In the genomic region with DNA sequence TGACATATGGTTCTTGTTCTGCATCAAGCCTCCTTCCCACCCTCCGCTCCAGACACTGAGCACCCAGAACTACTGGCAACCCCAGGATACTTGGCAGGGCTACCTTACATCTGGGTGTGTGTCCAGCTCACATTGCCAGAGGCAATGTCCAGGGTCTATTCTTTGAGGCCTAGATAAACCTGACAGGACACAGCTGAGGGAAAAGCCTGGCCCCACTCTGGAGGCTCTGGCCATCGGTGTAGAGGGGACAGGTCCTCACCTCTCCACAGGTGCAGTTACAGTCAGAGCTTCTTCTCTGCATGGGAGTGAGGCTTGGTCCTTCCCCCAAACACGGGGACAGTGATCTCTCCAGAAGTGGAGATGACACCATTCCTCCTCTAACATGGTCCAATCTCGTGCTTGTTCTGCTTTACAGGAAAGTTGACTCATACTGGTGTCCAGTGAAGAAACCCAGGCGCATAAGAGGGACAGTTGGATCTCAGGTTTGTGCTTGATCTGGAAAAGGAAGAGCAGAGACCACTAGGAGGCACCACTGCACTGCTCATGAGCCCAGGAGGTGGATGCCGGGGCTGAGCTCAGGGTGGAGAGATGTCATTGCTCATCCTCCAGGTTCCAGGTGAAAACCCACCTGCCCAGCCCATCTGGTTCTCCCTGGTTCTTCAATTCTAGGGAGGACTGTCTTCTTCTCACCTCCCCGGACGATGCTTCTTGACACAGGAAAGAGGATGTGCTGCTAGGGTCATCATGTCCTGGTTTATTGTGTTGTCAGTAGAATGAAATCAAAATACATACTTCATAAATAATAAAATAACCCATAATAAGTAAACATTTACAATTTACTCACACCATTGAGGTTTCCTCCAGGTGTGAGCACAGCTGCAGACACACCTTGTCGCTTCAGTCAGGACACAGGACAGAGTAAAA, we compare ENCODE assay signal across 8 cellular contexts. TPM values are rescaled to one million over a fixed set of nuclear protein-coding genes. Genes with fewer than 3 reads are reported as not detected.
A peak's percentile ranks its signal among the peaks of the same experiment; 100 is the strongest.
DNase-seq lines count a peak whose midpoint lies in the region; ATAC-seq and TF ChIP-seq lines count a peak whose summit lies in the region.

No MANE protein-coding gene starts in this region.

- CTCF ChIA-PET in SK-N-SH (lab: Yijun Ruan, JAX), result interaction anchor here (0.5 to 3.2 kb wide), 27 partner anchors 11 to 393 kb away, joined by 3 to 22 read pairs (median 4); no protein-coding TSS in a partner anchor
- CTCF ChIA-PET in activated naive CD4-positive, alpha-beta T cell treated with anti-CD3 and anti-CD28 coated beads, Interleukin-2, amount 10 ng/mL, durations not matched to agents 7 days and 5 days (lab: Charles Lee), result interaction anchor here (0.6 to 5.8 kb wide), 23 partner anchors 10 to 110 kb away, joined by 3 to 59 read pairs (median 5); no protein-coding TSS in a partner anchor

- no peaks in the 10 kb centered on the region for H3K79me2 ChIP-seq in SK-N-SH (ENCODE audit: insufficient read depth)

- no peak overlapping the region for H3K27ac Mint-ChIP-seq in activated naive CD4-positive, alpha-beta T cell treated with anti-CD3 and anti-CD28 coated beads, Interleukin-2, amount 10 ng/mL, durations not matched to agents 7 days and 5 days

- H3K9ac ChIP-seq in SK-N-SH, result no peak overlapping the region

- H3K4me3 Mint-ChIP-seq in activated naive CD4-positive, alpha-beta T cell treated with anti-CD3 and anti-CD28 coated beads, Interleukin-2, amount 10 ng/mL, durations not matched to agents 7 days and 5 days, result no peak overlapping the region

- H3F3A ChIP-seq in SK-N-SH (replicated peaks; ENCODE audit: insufficient read depth), result no peaks in the 10 kb centered on the region

- H3K36me3 ChIP-seq in SK-N-SH (replicated peaks in 1 of 2; ENCODE audit: control insufficient read depth in 1 of 2, insufficient read depth in 2 of 2, low read length in 1 of 2) (no peaks in the 10 kb centered on the region), psoas muscle (ENCODE audit: insufficient read depth in 1 of 2, low read depth in 1 of 2) (no peaks in the 10 kb centered on the region)

- no peak overlapping the region for H2AFZ ChIP-seq in SK-N-SH (ENCODE audit: low read depth)

- H3K27me3 Mint-ChIP-seq in activated naive CD4-positive, alpha-beta T cell treated with anti-CD3 and anti-CD28 coated beads, Interleukin-2, amount 10 ng/mL, durations not matched to agents 7 days and 5 days, result no peaks in the 10 kb centered on the region

- H4K20me1 ChIP-seq in SK-N-SH (ENCODE audit: insufficient read depth), result no peaks in the 10 kb centered on the region

- peak; percentile 82 for TF ChIP-seq RAD21 in SK-N-SH (IDR thresholded peaks at IDR 0.05; ENCODE audit: low read length)

- peaks cover 2% of the 10 kb centered on the region; the same call in 1 of the 2 replicates for H3K27me3 ChIP-seq in SK-N-SH (ENCODE audit: insufficient read depth)
- H3K27me3 ChIP-seq in psoas muscle (ENCODE audit: insufficient read depth in 3 of 3, low read length in 2 of 3), result no peaks in the 10 kb centered on the region

- DNase-seq in Daoy (ENCODE audit: low read depth) (peak; percentile 69), HT-29 (ENCODE audit: low spot score) (peak; percentile 80), SK-N-SH (peak; percentile 64), Right ventricle myocardium inferior (ENCODE audit: missing footprints) (no peak), psoas muscle (peak; percentile 53 to 65)
- DNase-seq in activated naive CD4-positive, alpha-beta T cell treated with anti-CD3 and anti-CD28 coated beads, Interleukin-2, amount 10 ng/mL, durations not matched to agents 7 days and 5 days, result peak; percentile 85

- H3K4me3 ChIP-seq in SK-N-SH (ENCODE audit: low read depth in 2 of 2, low read length in 1 of 2) (no peak overlapping the region; a peak in 1 of 4 replicates), psoas muscle (no peak overlapping the region)

- intact Hi-C loops in Right ventricle myocardium inferior (cut with DNase I), result loop anchor here (1.0 to 2.0 kb wide), 3 partner anchors 15 to 97 kb away; no protein-coding TSS in a partner anchor
- intact Hi-C loops in psoas muscle (cut with DNase I), result loop anchor here (1.0 to 5.0 kb wide), 2 partner anchors 97 to 99 kb away; no protein-coding TSS in a partner anchor

- H3K9me3 Mint-ChIP-seq in activated naive CD4-positive, alpha-beta T cell treated with anti-CD3 and anti-CD28 coated beads, Interleukin-2, amount 10 ng/mL, durations not matched to agents 7 days and 5 days, result peaks cover 8% of the 10 kb centered on the region

- TF ChIP-seq CTCF in SK-N-SH (IDR thresholded peaks at IDR 0.05) (peak; percentile 74), psoas muscle (IDR thresholded peaks at IDR 0.05) (peak; percentile 70)

- no peak overlapping the region for H3K4me2 ChIP-seq in SK-N-SH

- WGBS in SK-N-SH (ENCODE audit: low lambda C conversion rate), result 5% methylated on average over 9 of the region's 9 CpGs
- 42 to 48% (median 43%) methylated on average over 9 of the region's 9 CpGs for WGBS in psoas muscle, 3 donors

- peaks cover 9% of the 10 kb centered on the region for H3K36me3 Mint-ChIP-seq in activated naive CD4-positive, alpha-beta T cell treated with anti-CD3 and anti-CD28 coated beads, Interleukin-2, amount 10 ng/mL, durations not matched to agents 7 days and 5 days

- TF ChIP-seq EP300 in SK-N-SH (IDR thresholded peaks at IDR 0.05; ENCODE audit: borderline replicate concordance in 1 of 2, low read depth in 1 of 2, low read length in 1 of 2), result no peak

- peaks cover 11% of the 10 kb centered on the region for H3K4me1 Mint-ChIP-seq in activated naive CD4-positive, alpha-beta T cell treated with anti-CD3 and anti-CD28 coated beads, Interleukin-2, amount 10 ng/mL, durations not matched to agents 7 days and 5 days

- H3K9me3 ChIP-seq in SK-N-SH, result no peaks in the 10 kb centered on the region
- H3K9me3 ChIP-seq in psoas muscle, result no peaks in the 10 kb centered on the region

- H3K4me1 ChIP-seq in SK-N-SH (ENCODE audit: control insufficient read depth in 1 of 2, insufficient read depth in 2 of 2, low read depth in 1 of 2, low read length in 1 of 2) (no peaks in the 10 kb centered on the region), psoas muscle (no peaks in the 10 kb centered on the region)

- H3K27ac ChIP-seq in SK-N-SH (ENCODE audit: low read depth in 2 of 2, low read length in 1 of 2), result no peak overlapping the region
- no peak overlapping the region for H3K27ac ChIP-seq in psoas muscle

- peak; percentile 75 for ATAC-seq in Right ventricle myocardium inferior
- peak; percentile 84 to 95 (median 88) for ATAC-seq in psoas muscle
- ATAC-seq in HG02678 (IDR thresholded peaks at IDR 0.05; ENCODE audit: unreplicated experiment), result no peak
- ATAC-seq in GM19463 (IDR thresholded peaks at IDR 0.05; ENCODE audit: unreplicated experiment), result no peak

- no peaks in the 10 kb centered on the region for H3K9me2 ChIP-seq in SK-N-SH

- POLR2A ChIA-PET in SK-N-SH (lab: Yijun Ruan, JAX), result no interaction called here

TF ChIP-seq in SK-N-SH, 30 proteins besides CTCF, POLR2A, EP300 and RAD21:
- TF ChIP-seq, protein P1, sequence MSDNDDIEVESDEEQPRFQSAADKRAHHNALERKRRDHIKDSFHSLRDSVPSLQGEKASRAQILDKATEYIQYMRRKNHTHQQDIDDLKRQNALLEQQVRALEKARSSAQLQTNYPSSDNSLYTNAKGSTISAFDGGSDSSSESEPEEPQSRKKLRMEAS (IDR thresholded peaks at IDR 0.05; ENCODE audit: low read depth), result no peak
- TF ChIP-seq SMC3 (IDR thresholded peaks at IDR 0.05; ENCODE audit: low read depth, low read length), result peak; percentile 76

RNA-seq across cellular contexts. Expression of a gene that starts 14.7 kb away (rescaled TPM):
- 19.9 and 21.8 TPM in 2 replicates for total RNA-seq in Daoy (2014; rRNA removed; shearing (Covaris generic))
- 10.9 and 15.5 TPM in 2 replicates for total RNA-seq in HT-29 (2014; rRNA removed; shearing (Covaris generic))
- 0.28 and 0.31 TPM in 2 replicates for polyA plus RNA-seq in SK-N-SH (2012; rRNA removed)
- 0.07 and 0.08 TPM in 2 replicates for polyA plus RNA-seq in SK-N-SH (2012; cell fraction: cytosol; rRNA removed)
- polyA plus RNA-seq in SK-N-SH (2012; cell fraction: nucleus; rRNA removed), result 0.25 and 0.34 TPM in 2 replicates
- 32.6 TPM for total RNA-seq in Right ventricle myocardium inferior
- 10 to 100 TPM; 16.5 to 25.6 (median 16.8) TPM for total RNA-seq in psoas muscle
- 10 to 100 TPM; 12.0 to 26.5 (median 19.6) TPM for polyA plus RNA-seq in psoas muscle

RNA-seq across cellular contexts. Expression of a gene that starts 57.0 kb away (rescaled TPM):
- 0.57 TPM in 1 of 2 replicates, not detected in the other for total RNA-seq in Daoy (2014; rRNA removed; shearing (Covaris generic))
- 0.13 TPM in 1 of 2 replicates, not detected in the other for total RNA-seq in HT-29 (2014; rRNA removed; shearing (Covaris generic))
- polyA plus RNA-seq in SK-N-SH (2012; rRNA removed) (not detected in 2 replicates), psoas muscle (under 1 TPM in 1 of 3 donors, not detected in 2; 0.08 TPM)
- polyA plus RNA-seq in SK-N-SH (2012; cell fraction: cytosol; rRNA removed), result not detected in 2 replicates
- polyA plus RNA-seq in SK-N-SH (2012; cell fraction: nucleus; rRNA removed), result not detected in 2 replicates
- total RNA-seq in Right ventricle myocardium inferior (not detected), psoas muscle (not detected)

Comparison
In these comparisons a context has a peak if more than half of its experiments do, and no peak if none do; other contexts are left out.
1. ATAC-seq: peak in Right ventricle myocardium inferior (single experiment) and psoas muscle (4 of 4); none in HG02678 (single experiment) and GM19463 (single experiment).